ENCODE assay signal across 14 cellular contexts in genomic region chr3:182725372-182726251, GRCh38.
DNase-seq lines count a peak whose midpoint lies in the region; ATAC-seq lines count a peak whose summit lies in the region.
"Had no signal": no experiment of that assay in that cellular context is flagged by ENCODE, and none has a peak within 500 bp of the region (broad histone marks: within the 10 kb centered on the region; RNA-seq: fewer than 3 reads in every experiment).

No MANE protein-coding gene starts in this region.

- H3K9me3 ChIP-seq in SK-N-MC (ENCODE audit: low read depth, low read length), result no peaks in the 10 kb centered on the region
- H3K9me3 ChIP-seq in iPS-18a (ENCODE audit: control insufficient read depth, low read depth, low read length), result no peaks in the 10 kb centered on the region

- H3K36me3 ChIP-seq in SK-N-MC (ENCODE audit: insufficient read depth, low read length), result no peaks in the 10 kb centered on the region
- no peaks in the 10 kb centered on the region for H3K36me3 ChIP-seq in iPS-18a (ENCODE audit: control insufficient read depth, low read depth, low read length)

- ATAC-seq in sciatic nerve, result peak; percentile 65
- ATAC-seq in GM18511 (IDR thresholded peaks at IDR 0.05; ENCODE audit: unreplicated experiment), result no peak
- ATAC-seq: HepG2 had no signal

- intact Hi-C loops in sciatic nerve (cut with DNase I), result no loop called here

- H3K27ac ChIP-seq in SK-N-MC (no peak overlapping the region), iPS-18a (ENCODE audit: low read length) (peak overlapping the region; percentile 42)

- H3K9ac ChIP-seq in SK-N-MC (ENCODE audit: insufficient read length) (peak overlapping the region; percentile 26), iPS-18a (ENCODE audit: low read length) (no peak overlapping the region)

- DNase-seq in G401 (ENCODE audit: low spot score) (peak; percentile 11), SK-N-MC (ENCODE audit: low read depth, low spot score) (no peak), sciatic nerve (ENCODE audit: low spot score) (no peak), glomerular visceral epithelial cell (ENCODE audit: extremely low spot score) (no peak), germinal center (ENCODE audit: low spot score) (no peak), LoVo (ENCODE audit: low spot score) (no peak)
- DNase-seq: activated CD4-positive, CD25-positive, alpha-beta regulatory T cell treated with anti-CD3 and anti-CD28 coated beads, Interleukin-2, amount 50 U/mL, for 72 hours; activated gamma-delta T cell; effector memory CD4-positive, alpha-beta T cell; NCI-H2029 treated with DMSO at 0.1 percent for 48 hours; SHP77 had no signal

- no peak overlapping the region for H3K4me3 ChIP-seq in SK-N-MC
- H3K4me3 ChIP-seq in iPS-18a (ENCODE audit: low read length), result no peak overlapping the region

- peaks cover 8% of the 10 kb centered on the region for H3K4me1 ChIP-seq in iPS-18a (ENCODE audit: control insufficient read depth, low read depth, low read length)

- no peaks in the 10 kb centered on the region for H3K27me3 ChIP-seq in iPS-18a (ENCODE audit: control insufficient read depth, insufficient read depth, low read length)

- in situ Hi-C loops in G401 (cut with HindIII; ENCODE audit: low sequenced_read_pairs), result no loop called here
